25 cellular contexts compared by ENCODE assay signal in genomic region chr1:24513691-24514090, GRCh38. TPM values are rescaled to one million over a fixed set of nuclear protein-coding genes. Genes with fewer than 3 reads are reported as not detected.
DNase-seq lines count a peak whose midpoint lies in the region; ATAC-seq lines count a peak whose summit lies in the region.
"Had no signal": no experiment of that assay in that cellular context is flagged by ENCODE, and none has a peak within 500 bp of the region (broad histone marks: within the 10 kb centered on the region; RNA-seq: fewer than 3 reads in every experiment).

No MANE protein-coding gene starts in this region.

- DNase-seq in activated CD4-positive, alpha-beta T cell treated with anti-CD3 and anti-CD28 coated beads, Interleukin-2, amount 10 ng/mL, durations not matched to agents 7 days and 5 days: no peak
- no peak for DNase-seq in activated CD4-positive, alpha-beta T cell treated with anti-CD3 and anti-CD28 coated beads for 4 hours
- no peak for DNase-seq in CD4-positive, CD25-positive, alpha-beta regulatory T cell
- DNase-seq in T-helper 17 cell (no peak), cerebellar cortex (ENCODE audit: low spot score) (peak; percentile 80), LoVo (ENCODE audit: low spot score) (no peak)
- DNase-seq in central memory CD4-positive, alpha-beta T cell: no peak
- DNase-seq: AML-193, Caco-2, DMS 273 treated with DMSO at 0.1 percent for 48 hours, DND-41, HCEC 1CT, MV-4-11, NCI-H1105 treated with DMSO at 0.1 percent for 48 hours, NCI-H2081, NCI-H446 treated with DMSO at 0.1 percent for 48 hours, NCI-H526 treated with DMSO at 0.1 percent for 48 hours had no signal

- H3K27ac Mint-ChIP-seq in activated CD4-positive, alpha-beta T cell treated with anti-CD3 and anti-CD28 coated beads, Interleukin-2, amount 10 ng/mL, durations not matched to agents 7 days and 5 days: peak overlapping the region; percentile 16
- H3K27ac Mint-ChIP-seq in CD4-positive, CD25-positive, alpha-beta regulatory T cell: peak overlapping the region; percentile 53 to 97 (median 70)
- H3K27ac Mint-ChIP-seq in T-helper 17 cell: peak overlapping the region; percentile 89
- H3K27ac Mint-ChIP-seq: GM23338 had no signal

- CTCF ChIA-PET in activated CD4-positive, alpha-beta T cell treated with anti-CD3 and anti-CD28 coated beads, Interleukin-2, amount 10 ng/mL, durations not matched to agents 7 days and 5 days (lab: Charles Lee): interaction anchor here (0.8 kb wide), 1 partner anchor 25 kb away, joined by 3 read pairs; no protein-coding TSS in a partner anchor

- H3K4me3 Mint-ChIP-seq in activated CD4-positive, alpha-beta T cell treated with anti-CD3 and anti-CD28 coated beads, Interleukin-2, amount 10 ng/mL, durations not matched to agents 7 days and 5 days: no peak overlapping the region
- H3K4me3 Mint-ChIP-seq in CD4-positive, CD25-positive, alpha-beta regulatory T cell: peak overlapping the region; percentile 71 to 80 (median 74)
- H3K4me3 Mint-ChIP-seq in T-helper 17 cell: peak overlapping the region; percentile 81
- H3K4me3 Mint-ChIP-seq: GM23338 had no signal

- peaks cover 68% of the 10 kb centered on the region for H3K36me3 Mint-ChIP-seq in activated CD4-positive, alpha-beta T cell treated with anti-CD3 and anti-CD28 coated beads, Interleukin-2, amount 10 ng/mL, durations not matched to agents 7 days and 5 days (ENCODE audit: low read depth)
- H3K36me3 Mint-ChIP-seq in CD4-positive, CD25-positive, alpha-beta regulatory T cell: peaks cover 52% of the 10 kb centered on the region
- H3K36me3 Mint-ChIP-seq in T-helper 17 cell (ENCODE audit: low read depth): peaks cover 16% of the 10 kb centered on the region

- H3K9me3 ChIP-seq in CD4-positive, CD25-positive, alpha-beta regulatory T cell (ENCODE audit: control insufficient read depth in 2 of 2, low read length in 2 of 2): no peaks in the 10 kb centered on the region
- no peaks in the 10 kb centered on the region for H3K9me3 ChIP-seq in T-helper 17 cell (ENCODE audit: control insufficient read depth, low read length, poor library complexity, severe bottlenecking)
- H3K9me3 ChIP-seq: Caco-2 had no signal

- POLR2A ChIA-PET in activated CD4-positive, alpha-beta T cell treated with anti-CD3 and anti-CD28 coated beads, Interleukin-2, amount 10 ng/mL, durations not matched to agents 7 days and 5 days (lab: Charles Lee): no interaction called here

- no peaks in the 10 kb centered on the region for H3K27me3 Mint-ChIP-seq in activated CD4-positive, alpha-beta T cell treated with anti-CD3 and anti-CD28 coated beads, Interleukin-2, amount 10 ng/mL, durations not matched to agents 7 days and 5 days
- H3K27me3 Mint-ChIP-seq in CD4-positive, CD25-positive, alpha-beta regulatory T cell: no peaks in the 10 kb centered on the region
- H3K27me3 Mint-ChIP-seq in T-helper 17 cell: no peaks in the 10 kb centered on the region

- H3K27me3 ChIP-seq in CD4-positive, CD25-positive, alpha-beta regulatory T cell (ENCODE audit: control insufficient read depth, insufficient read depth, low read length): no peaks in the 10 kb centered on the region
- H3K27me3 ChIP-seq: SJSA1 had no signal

- peaks cover 66% of the 10 kb centered on the region for H3K4me1 Mint-ChIP-seq in activated CD4-positive, alpha-beta T cell treated with anti-CD3 and anti-CD28 coated beads, Interleukin-2, amount 10 ng/mL, durations not matched to agents 7 days and 5 days
- H3K4me1 Mint-ChIP-seq in CD4-positive, CD25-positive, alpha-beta regulatory T cell: peaks cover 42 to 91% (median 75%) of the 10 kb centered on the region in 4 donors
- H3K4me1 Mint-ChIP-seq in T-helper 17 cell: peaks cover 48% of the 10 kb centered on the region

- H3K36me3 ChIP-seq in CD4-positive, CD25-positive, alpha-beta regulatory T cell (ENCODE audit: control insufficient read depth, insufficient read depth, low read length): peaks cover 57% of the 10 kb centered on the region

- ATAC-seq in CD4-positive, CD25-positive, alpha-beta regulatory T cell (ENCODE audit: low read depth in 2 of 2): no peak
- no peak for ATAC-seq in T-helper 17 cell
- no peak for ATAC-seq in HG02981 (IDR thresholded peaks at IDR 0.05; ENCODE audit: unreplicated experiment)
- ATAC-seq: GM23338, Right ventricle myocardium inferior had no signal

- peak overlapping the region; percentile 58 for H3K4me3 ChIP-seq in CD4-positive, CD25-positive, alpha-beta regulatory T cell (ENCODE audit: low read depth, low read length)
- H3K4me3 ChIP-seq: GM23338, SJSA1 had no signal

- H3K4me1 ChIP-seq in CD4-positive, CD25-positive, alpha-beta regulatory T cell (ENCODE audit: control insufficient read depth, insufficient read depth, low read length, poor library complexity, severe bottlenecking): peaks cover 82% of the 10 kb centered on the region
- H3K4me1 ChIP-seq: Caco-2 had no signal

- H3K9me3 Mint-ChIP-seq in activated CD4-positive, alpha-beta T cell treated with anti-CD3 and anti-CD28 coated beads, Interleukin-2, amount 10 ng/mL, durations not matched to agents 7 days and 5 days: peaks cover 8% of the 10 kb centered on the region
- H3K9me3 Mint-ChIP-seq in CD4-positive, CD25-positive, alpha-beta regulatory T cell: peaks cover 0 to 2% (median 0%) of the 10 kb centered on the region in 7 donors
- H3K9me3 Mint-ChIP-seq: GM23338 had no signal

- peak overlapping the region; percentile 52 for H3K27ac ChIP-seq in CD4-positive, CD25-positive, alpha-beta regulatory T cell (ENCODE audit: insufficient read depth, low read length, poor library complexity, severe bottlenecking)
- H3K27ac ChIP-seq: C4-2B, KMS-11, SJSA1 had no signal

RNA-seq across cellular contexts. Expression of gene RCAN3, which starts 11.1 kb away (rescaled TPM):
- 100 to 1,000 TPM in 1 of 2 experiments, 10 to 100 TPM in 1; 96.8 to 100 TPM for total RNA-seq in activated CD4-positive, alpha-beta T cell treated with anti-CD3 and anti-CD28 coated beads, Interleukin-2, amount 10 ng/mL, durations not matched to agents 7 days and 5 days
- total RNA-seq in CD4-positive, CD25-positive, alpha-beta regulatory T cell: 172 TPM
- polyA plus RNA-seq in CD4-positive, CD25-positive, alpha-beta regulatory T cell: 100 to 1,000 TPM; 126 to 146 (median 133) TPM
- 100 to 1,000 TPM; 152 to 160 TPM for total RNA-seq in T-helper 17 cell

RNA-seq across cellular contexts. Expression of gene NCMAP, which starts 42.2 kb away (rescaled TPM):
- not detected for total RNA-seq in activated CD4-positive, alpha-beta T cell treated with anti-CD3 and anti-CD28 coated beads, Interleukin-2, amount 10 ng/mL, durations not matched to agents 7 days and 5 days
- not detected for total RNA-seq in CD4-positive, CD25-positive, alpha-beta regulatory T cell
- under 1 TPM in 1 of 4 donors, not detected in 3; 0.34 TPM for polyA plus RNA-seq in CD4-positive, CD25-positive, alpha-beta regulatory T cell
- total RNA-seq in T-helper 17 cell: not detected
- total RNA-seq: A172 had no signal
- polyA plus RNA-seq: AG04450 had no signal

Comparison
In these comparisons a context has a peak if more than half of its experiments do, and no peak if none do; other contexts are left out.
1. H3K27ac Mint-ChIP-seq: peak in every context shown above with its lines; median percentile 89 in T-helper 17 cell; 70 in CD4-positive, CD25-positive, alpha-beta regulatory T cell; 16 in activated CD4-positive, alpha-beta T cell treated with anti-CD3 and anti-CD28 coated beads, Interleukin-2, amount 10 ng/mL, durations not matched to agents 7 days and 5 days.